ENCODE assay signal across 1 cellular context in the genomic region with DNA sequence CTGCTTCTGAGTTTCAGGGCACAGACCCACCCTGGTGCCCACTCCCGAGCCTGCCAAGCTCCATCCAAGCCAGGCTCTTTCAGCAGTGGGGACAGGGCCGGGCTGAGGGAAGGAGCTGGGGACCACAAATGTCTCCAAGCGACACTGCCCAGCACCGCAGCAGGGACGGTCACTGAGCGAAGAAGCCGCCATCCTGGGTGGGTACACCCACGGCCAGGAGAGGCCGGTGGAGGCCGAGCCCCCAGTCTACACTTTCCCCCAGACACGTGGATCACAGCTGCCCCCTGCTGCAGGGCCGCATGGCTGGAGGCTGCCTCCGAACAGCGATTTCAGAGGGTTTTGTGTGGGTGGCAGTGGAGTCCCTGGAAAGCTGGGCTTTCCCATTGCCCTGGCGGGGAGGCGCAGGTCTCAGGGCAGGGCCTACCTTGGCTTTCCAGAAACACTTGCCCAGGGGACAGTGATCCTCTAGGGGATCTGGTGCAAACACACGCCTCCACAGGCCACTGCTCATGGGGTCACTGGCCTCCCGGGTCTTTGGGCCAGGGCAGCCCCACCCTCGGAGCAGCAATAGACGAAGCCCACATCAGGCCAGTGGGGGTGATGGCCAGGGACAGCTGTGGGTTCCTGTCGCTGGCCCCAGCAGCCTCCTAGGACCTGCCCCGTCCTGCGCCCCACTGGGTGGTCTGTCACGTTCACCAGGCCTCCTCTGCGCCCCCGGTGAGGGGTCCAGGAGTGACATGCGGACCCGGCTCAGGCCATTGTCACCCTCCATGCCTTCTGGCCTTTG.
TF ChIP-seq lines count a peak whose summit lies in the region.

No MANE protein-coding gene starts in this region.

TF ChIP-seq in GM12878, 131 proteins besides CTCF, POLR2A, EP300 and RAD21 (continued from another document):
- TF ChIP-seq, protein P1, sequence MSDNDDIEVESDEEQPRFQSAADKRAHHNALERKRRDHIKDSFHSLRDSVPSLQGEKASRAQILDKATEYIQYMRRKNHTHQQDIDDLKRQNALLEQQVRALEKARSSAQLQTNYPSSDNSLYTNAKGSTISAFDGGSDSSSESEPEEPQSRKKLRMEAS (IDR thresholded peaks at IDR 0.05; ENCODE audit: low read depth, low read length), result peak; percentile 60; the same call in 1 of the 2 replicates
- TF ChIP-seq TBL1XR1 (IDR thresholded peaks at IDR 0.05; ENCODE audit: low read depth, low read length), result no peak
- TF ChIP-seq, protein P2, sequence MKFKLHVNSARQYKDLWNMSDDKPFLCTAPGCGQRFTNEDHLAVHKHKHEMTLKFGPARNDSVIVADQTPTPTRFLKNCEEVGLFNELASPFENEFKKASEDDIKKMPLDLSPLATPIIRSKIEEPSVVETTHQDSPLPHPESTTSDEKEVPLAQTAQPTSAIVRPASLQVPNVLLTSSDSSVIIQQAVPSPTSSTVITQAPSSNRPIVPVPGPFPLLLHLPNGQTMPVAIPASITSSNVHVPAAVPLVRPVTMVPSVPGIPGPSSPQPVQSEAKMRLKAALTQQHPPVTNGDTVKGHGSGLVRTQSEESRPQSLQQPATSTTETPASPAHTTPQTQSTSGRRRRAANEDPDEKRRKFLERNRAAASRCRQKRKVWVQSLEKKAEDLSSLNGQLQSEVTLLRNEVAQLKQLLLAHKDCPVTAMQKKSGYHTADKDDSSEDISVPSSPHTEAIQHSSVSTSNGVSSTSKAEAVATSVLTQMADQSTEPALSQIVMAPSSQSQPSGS (IDR thresholded peaks at IDR 0.05; ENCODE audit: low read length), result no peak
- no peak for TF ChIP-seq RAD51 (IDR thresholded peaks at IDR 0.05)
- TF ChIP-seq ZNF217 (IDR thresholded peaks at IDR 0.05), result no peak
- peak; percentile 85 for TF ChIP-seq EED (IDR thresholded peaks at IDR 0.05; ENCODE audit: low read depth)
- TF ChIP-seq ZNF622 (IDR thresholded peaks at IDR 0.05), result no peak
- no peak for TF ChIP-seq HCFC1 (IDR thresholded peaks at IDR 0.05; ENCODE audit: low read length)
- no peak for TF ChIP-seq PKNOX1 (IDR thresholded peaks at IDR 0.05)
- no peak for TF ChIP-seq ZNF207 (IDR thresholded peaks at IDR 0.05; ENCODE audit: borderline replicate concordance)
- no peak for TF ChIP-seq ZZZ3 (IDR thresholded peaks at IDR 0.05; ENCODE audit: control insufficient read depth, insufficient read length, low read depth)
- TF ChIP-seq BMI1 (IDR thresholded peaks at IDR 0.05; ENCODE audit: borderline replicate concordance), result no peak
- no peak for TF ChIP-seq SMC3 (IDR thresholded peaks at IDR 0.05; ENCODE audit: borderline replicate concordance, low read length)
- no peak for TF ChIP-seq TCF3 (IDR thresholded peaks at IDR 0.05; ENCODE audit: borderline replicate concordance, insufficient read depth, low read depth, low read length)
- TF ChIP-seq MXI1 (IDR thresholded peaks at IDR 0.05; ENCODE audit: low read depth, low read length), result no peak; the same call in 1 of the 2 replicates
- no peak for TF ChIP-seq NBN (IDR thresholded peaks at IDR 0.05)
- no peak for TF ChIP-seq SRF (IDR thresholded peaks at IDR 0.05; ENCODE audit: low read depth in 2 of 2, low read length in 2 of 2)
- peak; percentile 35 for TF ChIP-seq RELA (IDR thresholded peaks at IDR 0.05; ENCODE audit: borderline replicate concordance, partially characterized antibody)
- TF ChIP-seq TARDBP (IDR thresholded peaks at IDR 0.05; ENCODE audit: borderline replicate concordance), result no peak
- TF ChIP-seq SIN3A (IDR thresholded peaks at IDR 0.05; ENCODE audit: low read depth, low read length), result no peak
- TF ChIP-seq SMAD5 (IDR thresholded peaks at IDR 0.05; ENCODE audit: low read depth), result no peak
- TF ChIP-seq, protein P3, sequence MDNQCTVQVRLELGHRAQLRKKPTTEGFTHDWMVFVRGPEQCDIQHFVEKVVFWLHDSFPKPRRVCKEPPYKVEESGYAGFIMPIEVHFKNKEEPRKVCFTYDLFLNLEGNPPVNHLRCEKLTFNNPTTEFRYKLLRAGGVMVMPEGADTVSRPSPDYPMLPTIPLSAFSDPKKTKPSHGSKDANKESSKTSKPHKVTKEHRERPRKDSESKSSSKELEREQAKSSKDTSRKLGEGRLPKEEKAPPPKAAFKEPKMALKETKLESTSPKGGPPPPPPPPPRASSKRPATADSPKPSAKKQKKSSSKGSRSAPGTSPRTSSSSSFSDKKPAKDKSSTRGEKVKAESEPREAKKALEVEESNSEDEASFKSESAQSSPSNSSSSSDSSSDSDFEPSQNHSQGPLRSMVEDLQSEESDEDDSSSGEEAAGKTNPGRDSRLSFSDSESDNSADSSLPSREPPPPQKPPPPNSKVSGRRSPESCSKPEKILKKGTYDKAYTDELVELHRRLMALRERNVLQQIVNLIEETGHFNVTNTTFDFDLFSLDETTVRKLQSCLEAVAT (IDR thresholded peaks at IDR 0.05), result no peak
- TF ChIP-seq BCL11A (IDR thresholded peaks at IDR 0.05; ENCODE audit: low read depth, low read length), result no peak
- no peak for TF ChIP-seq CBX3 (IDR thresholded peaks at IDR 0.05; ENCODE audit: borderline replicate concordance, low read depth)
- TF ChIP-seq NKRF (conservative IDR thresholded peaks at IDR 0.05), result no peak; the same call in 1 of the 2 replicates
- TF ChIP-seq POLR2AphosphoS5 (IDR thresholded peaks at IDR 0.05; ENCODE audit: low read length), result no peak
- TF ChIP-seq, protein P4, sequence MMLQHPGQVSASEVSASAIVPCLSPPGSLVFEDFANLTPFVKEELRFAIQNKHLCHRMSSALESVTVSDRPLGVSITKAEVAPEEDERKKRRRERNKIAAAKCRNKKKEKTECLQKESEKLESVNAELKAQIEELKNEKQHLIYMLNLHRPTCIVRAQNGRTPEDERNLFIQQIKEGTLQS (IDR thresholded peaks at IDR 0.05; ENCODE audit: borderline replicate concordance, extremely low read depth, low read depth, low read length), result no peak
- no peak for TF ChIP-seq RCOR1 (conservative IDR thresholded peaks at IDR 0.05; ENCODE audit: low read depth, low read length)
- TF ChIP-seq STAT1 (conservative IDR thresholded peaks at IDR 0.05), result no peak
